In the genomic region with DNA sequence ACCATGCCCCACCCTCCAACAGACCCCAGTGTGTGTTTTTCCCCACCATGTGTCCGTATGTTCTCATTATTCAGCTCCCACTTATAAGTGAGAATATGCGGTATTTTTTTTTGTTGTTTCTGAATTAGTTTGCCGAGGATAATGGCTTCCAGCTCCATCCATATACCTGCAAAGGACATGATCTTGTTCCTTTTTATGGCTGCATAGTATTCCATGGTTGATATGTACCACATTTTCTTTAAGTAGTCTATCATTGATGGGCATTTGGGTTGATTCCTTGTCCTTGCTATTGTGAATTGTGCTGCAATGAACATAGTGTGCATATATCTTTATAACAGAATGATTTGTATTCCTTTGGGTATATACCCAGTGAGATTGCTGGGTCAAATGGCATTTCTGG, we compare ENCODE assay signal across 11 cellular contexts.
"Had no signal": no experiment of that assay in that cellular context is flagged by ENCODE, and none has a peak within 500 bp of the region (broad histone marks: within the 10 kb centered on the region; RNA-seq: fewer than 3 reads in every experiment).

No MANE protein-coding gene starts in this region.

- H3K4me3 ChIP-seq: GM23248, GM23338, HAP-1 had no signal

- ATAC-seq: GM23338, HCT116 had no signal

- H3K36me3 ChIP-seq: HAP-1 had no signal

- H3K9ac ChIP-seq: GM23248 had no signal

- H3K4me2 ChIP-seq: GM23338 had no signal

- H2AFZ ChIP-seq: GM23248, GM23338 had no signal

- H3K9me3 Mint-ChIP-seq: GM23338, H9, HFFc6 had no signal

- H3K4me1 ChIP-seq: HAP-1 had no signal

- H3K4me3 Mint-ChIP-seq: GM23338, H9, HFFc6 had no signal

- DNase-seq: GM23248, GOT3, H7, H9, HCEC 1CT, HFFc6 had no signal

- H3K27ac Mint-ChIP-seq: GM23338, H9, HFFc6 had no signal

- H3K9me3 ChIP-seq: HAP-1 had no signal

- H3K27ac ChIP-seq: GM23248 had no signal

- FAIRE-seq: H1, H54 had no signal
